ENCODE assay signal across 1 cellular context in genomic region chr6:20575125-20575524, GRCh38.
TF ChIP-seq lines count a peak whose summit lies in the region.

No MANE protein-coding gene starts in this region.

TF ChIP-seq in HepG2, 621 proteins besides CTCF, POLR2A, EP300 and RAD21 (continued from another document):
- TF ChIP-seq ZNF362 (CRISPR knock-in tag; IDR thresholded peaks at IDR 0.05; ENCODE audit: borderline replicate concordance), result peak; percentile 15; the same call in 1 of the 2 replicates
